Comparison of ENCODE assay signal across 8 cellular contexts in the genomic region with DNA sequence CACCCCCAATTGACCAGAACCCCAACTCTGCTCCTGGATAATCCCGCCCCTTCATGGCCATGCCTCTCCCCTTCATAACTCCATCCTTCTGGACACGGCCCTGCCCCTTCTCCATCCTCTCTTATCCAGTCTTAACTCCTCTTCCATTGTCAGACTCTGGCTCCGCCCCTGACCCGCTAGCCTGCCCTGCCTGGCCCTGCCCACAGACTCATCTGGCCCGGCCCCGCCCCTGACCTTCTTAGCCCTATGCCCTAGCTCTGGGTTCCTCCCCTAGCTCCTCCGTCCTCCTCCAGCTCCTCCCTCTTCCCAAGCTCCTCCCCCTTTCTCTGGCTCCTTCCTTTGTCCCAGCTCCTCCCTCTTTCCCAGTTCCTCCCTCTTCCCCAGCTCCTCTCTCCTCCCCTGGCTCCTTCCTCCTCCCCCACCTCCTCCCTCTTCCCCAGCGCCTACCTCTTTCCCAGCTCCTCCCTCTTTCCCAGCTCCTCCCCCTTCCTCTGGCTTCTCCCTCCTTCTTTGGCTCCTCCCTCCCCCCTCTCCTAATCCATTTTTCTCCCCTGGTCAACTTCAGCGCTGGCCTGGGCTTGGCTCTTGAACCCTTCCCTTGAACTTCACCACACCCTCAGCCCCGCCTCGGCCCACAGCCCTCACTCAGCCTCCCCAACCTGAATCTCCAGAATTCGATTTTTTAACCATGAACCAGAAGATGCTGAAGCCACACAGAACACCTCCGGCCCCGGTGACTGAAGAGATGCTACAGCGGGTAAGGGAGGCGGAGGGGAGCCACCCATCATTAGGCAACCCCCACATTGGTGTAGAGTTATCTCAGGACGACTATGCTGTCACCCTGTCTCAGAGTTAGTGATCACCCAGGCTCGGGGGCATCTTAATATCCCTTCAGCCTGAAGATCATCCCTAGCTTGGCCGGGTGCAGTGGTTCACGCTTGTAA. TPM values are rescaled to one million over a fixed set of nuclear protein-coding genes. Genes with fewer than 3 reads are reported as not detected.
A peak's percentile ranks its signal among the peaks of the same experiment; 100 is the strongest.
DNase-seq lines count a peak whose midpoint lies in the region; ATAC-seq and TF ChIP-seq lines count a peak whose summit lies in the region.

No MANE protein-coding gene starts in this region.

- H3T11ph ChIP-seq in H9 (ENCODE audit: low read length) = no peak overlapping the region

- H2BK15ac ChIP-seq in H9 (ENCODE audit: low read depth, low read length) = no peak overlapping the region

- H3K27me3 Mint-ChIP-seq in H9 (ENCODE audit: low read depth) = peaks cover 42% of the 10 kb centered on the region
- peaks cover 27% of the 10 kb centered on the region for H3K27me3 Mint-ChIP-seq in activated T-cell treated with anti-CD3 and anti-CD28 coated beads, Interleukin-2, amount 50 U/mL, for 72 hours (ENCODE audit: low read depth)
- H3K27me3 Mint-ChIP-seq in glutamatergic neuron (ENCODE audit: unreplicated experiment) = peaks cover 6% of the 10 kb centered on the region

- H3K27ac Mint-ChIP-seq in H9 (peak overlapping the region; percentile 73 to 91 (median 91); a peak in 3 of 7 replicates), glutamatergic neuron (ENCODE audit: unreplicated experiment) (peak overlapping the region; percentile 59)
- no peak overlapping the region for H3K27ac Mint-ChIP-seq in activated T-cell treated with anti-CD3 and anti-CD28 coated beads, Interleukin-2, amount 50 U/mL, for 72 hours

- H3K4me3 Mint-ChIP-seq in H9 (peak overlapping the region; percentile 50 to 74; a peak in 4 of 5 replicates), glutamatergic neuron (ENCODE audit: unreplicated experiment) (peak overlapping the region; percentile 7)
- peak overlapping the region; percentile 53 to 61 for H3K4me3 Mint-ChIP-seq in activated T-cell treated with anti-CD3 and anti-CD28 coated beads, Interleukin-2, amount 50 U/mL, for 72 hours

- H4K5ac ChIP-seq in H9 (ENCODE audit: insufficient read length, low read depth, low read length) = no peak overlapping the region

- H2BK5ac ChIP-seq in H9 (ENCODE audit: insufficient read length, low read length) (no peak overlapping the region), trophoblast cell (ENCODE audit: low read depth, low read length, poor library complexity) (no peak overlapping the region)

- H3K36me3 ChIP-seq in trophoblast cell (ENCODE audit: control insufficient read depth in 1 of 2, insufficient read depth in 2 of 2, low read length in 2 of 2) = no peaks in the 10 kb centered on the region

- H2BK120ac ChIP-seq in H9 (ENCODE audit: low read depth, low read length, poor library complexity, severe bottlenecking) (no peak overlapping the region), trophoblast cell (ENCODE audit: insufficient read depth, low read length, poor library complexity) (no peak overlapping the region)

- H3K4me1 Mint-ChIP-seq in H9 (peaks cover 18 to 24% of the 10 kb centered on the region in 2 experiments), glutamatergic neuron (ENCODE audit: low read depth, unreplicated experiment) (no peaks in the 10 kb centered on the region)
- peaks cover 14% of the 10 kb centered on the region for H3K4me1 Mint-ChIP-seq in activated T-cell treated with anti-CD3 and anti-CD28 coated beads, Interleukin-2, amount 50 U/mL, for 72 hours (ENCODE audit: low read depth)

- H2AFZ ChIP-seq in H9 (ENCODE audit: low read length) = peak overlapping the region; percentile 97
- no peak overlapping the region for H2AFZ ChIP-seq in trophoblast cell (ENCODE audit: insufficient read depth, low read length, poor library complexity)

- peaks cover 3% of the 10 kb centered on the region; the same call in 1 of the 2 replicates for H3K27me3 ChIP-seq in H9 (ENCODE audit: insufficient read depth, low read length)
- no peaks in the 10 kb centered on the region for H3K27me3 ChIP-seq in trophoblast cell (ENCODE audit: insufficient read depth, low read length)

- H3K4me2 ChIP-seq in H9 (ENCODE audit: insufficient read depth, insufficient read length, low read length) (peak overlapping the region; percentile 85), trophoblast cell (ENCODE audit: low read length) (no peak overlapping the region)

- no peak overlapping the region for H3K18ac ChIP-seq in H9 (ENCODE audit: insufficient read length, low read depth, low read length)
- no peak overlapping the region for H3K18ac ChIP-seq in trophoblast cell (ENCODE audit: low read length)

- H3K14ac ChIP-seq in H9 (ENCODE audit: insufficient read depth, low read length) (no peak overlapping the region), trophoblast cell (ENCODE audit: low read length) (no peak overlapping the region)

- H3K9me3 ChIP-seq in H9 (ENCODE audit: control insufficient read depth, low read depth, low read length) (no peaks in the 10 kb centered on the region), trophoblast cell (ENCODE audit: insufficient read depth, low read depth, low read length) (no peaks in the 10 kb centered on the region)

- no peak overlapping the region for H3K4me3 ChIP-seq in trophoblast cell (ENCODE audit: low read depth, low read length)

- H3K79me1 ChIP-seq in H9 (ENCODE audit: insufficient read depth, low read depth, low read length, poor library complexity, severe bottlenecking) (no peaks in the 10 kb centered on the region), trophoblast cell (ENCODE audit: low read length) (no peaks in the 10 kb centered on the region)

- H4K8ac ChIP-seq in H9 (replicated peaks; ENCODE audit: insufficient read length, low read depth, low read length) (no peak overlapping the region), trophoblast cell (ENCODE audit: low read depth, low read length) (no peak overlapping the region)

- H3K79me2 ChIP-seq in H9 (ENCODE audit: insufficient read depth, low read length) (no peaks in the 10 kb centered on the region), trophoblast cell (ENCODE audit: control insufficient read depth, insufficient read depth, low read length, poor library complexity) (no peaks in the 10 kb centered on the region)

- H3K27ac ChIP-seq in H9 (ENCODE audit: insufficient read length, low read depth, low read length) = no peak overlapping the region
- no peak overlapping the region for H3K27ac ChIP-seq in trophoblast cell (ENCODE audit: low read depth, low read length)

- H3K4me1 ChIP-seq in H9 (ENCODE audit: insufficient read depth, low read length) (no peaks in the 10 kb centered on the region; the same call in 1 of the 2 replicates), trophoblast cell (ENCODE audit: control insufficient read depth in 1 of 2, insufficient read depth in 2 of 2, low read length in 2 of 2) (no peaks in the 10 kb centered on the region)

- H3K9me3 Mint-ChIP-seq in H9 (peaks cover 0 to 1% of the 10 kb centered on the region in 2 experiments; a peak in 1 of 5 replicates), glutamatergic neuron (ENCODE audit: unreplicated experiment) (no peaks in the 10 kb centered on the region)
- no peaks in the 10 kb centered on the region for H3K9me3 Mint-ChIP-seq in activated T-cell treated with anti-CD3 and anti-CD28 coated beads, Interleukin-2, amount 50 U/mL, for 72 hours

- TF ChIP-seq CTCF in H9 (conservative IDR thresholded peaks at IDR 0.05) = no peak
- no peak for TF ChIP-seq CTCF in glutamatergic neuron (IDR thresholded peaks at IDR 0.05; ENCODE audit: partially characterized antibody, unreplicated experiment)

- no peak overlapping the region for H3K4ac ChIP-seq in H9 (ENCODE audit: low read depth, low read length)
- no peak overlapping the region for H3K4ac ChIP-seq in trophoblast cell (ENCODE audit: low read depth, low read length)

- ATAC-seq in activated T-cell treated with anti-CD3 and anti-CD28 coated beads, Interleukin-2, amount 50 U/mL, for 72 hours (replicated peaks in 1 of 2) = peak; percentile 84 to 88

- no peak overlapping the region for H3K56ac ChIP-seq in H9 (ENCODE audit: insufficient read length, low read depth, low read length)

- no CpG with 5 or more reads among the region's 20 CpGs for WGBS in H9 (ENCODE audit: extremely low coverage, insufficient read length, low lambda C conversion rate)
- WGBS in trophoblast cell (ENCODE audit: extremely low coverage, insufficient coverage, insufficient read length) = no CpG with 5 or more reads among the region's 20 CpGs

- H3K23ac ChIP-seq in H9 (ENCODE audit: insufficient read length, low read depth, low read length) (no peak overlapping the region), trophoblast cell (ENCODE audit: low read length) (no peak overlapping the region)

- H3K23me2 ChIP-seq in H9 (ENCODE audit: insufficient read length, low read depth, low read length, poor library complexity, severe bottlenecking) = peaks cover 6% of the 10 kb centered on the region

- H3K9ac ChIP-seq in H9 (ENCODE audit: extremely low read depth, insufficient read length, low read length) (no peak overlapping the region), trophoblast cell (ENCODE audit: low read length) (no peak overlapping the region)

- H4K91ac ChIP-seq in H9 (ENCODE audit: insufficient read length, low read depth, low read length) = no peak overlapping the region
- no peak overlapping the region for H4K91ac ChIP-seq in trophoblast cell (ENCODE audit: low read depth, low read length)

- no peak overlapping the region for H4K12ac ChIP-seq in trophoblast cell (ENCODE audit: low read depth, low read length)

- DNase-seq in AG08396 (ENCODE audit: low spot score) (peak; percentile 75), H9 (peak; percentile 99), NCI-H82 treated with DMSO at 0.1 percent for 48 hours (lab: John Stamatoyannopoulos, UW; ENCODE audit: unreplicated experiment) (peak; percentile 97), glutamatergic neuron (peak; percentile 91), trophoblast cell (peak; percentile 78 to 81), NCI-H1105 (lab: John Stamatoyannopoulos, UW) (no peak), HuH-7 (ENCODE audit: low spot score) (no peak)
- DNase-seq in activated T-cell treated with anti-CD3 and anti-CD28 coated beads, Interleukin-2, amount 50 U/mL, for 72 hours = peak; percentile 75 to 77

- H3K36me3 Mint-ChIP-seq in H9 (ENCODE audit: insufficient read depth in 1 of 3, low read depth in 3 of 3) = no peaks in the 10 kb centered on the region
- H3K36me3 Mint-ChIP-seq in activated T-cell treated with anti-CD3 and anti-CD28 coated beads, Interleukin-2, amount 50 U/mL, for 72 hours (ENCODE audit: insufficient read depth in 2 of 2) = peaks cover 0 to under 1% of the 10 kb centered on the region in 2 donors
- no peaks in the 10 kb centered on the region for H3K36me3 Mint-ChIP-seq in glutamatergic neuron (ENCODE audit: unreplicated experiment)

- H2AK5ac ChIP-seq in H9 (ENCODE audit: insufficient read length, low read length) (no peak overlapping the region), trophoblast cell (ENCODE audit: low read length) (no peak overlapping the region)

- H2BK12ac ChIP-seq in H9 (ENCODE audit: insufficient read length, low read depth, low read length) (no peak overlapping the region), trophoblast cell (ENCODE audit: low read length) (no peak overlapping the region)

- H2BK20ac ChIP-seq in H9 (ENCODE audit: low read depth, low read length, poor library complexity, severe bottlenecking) = no peak overlapping the region

- no peaks in the 10 kb centered on the region for H4K20me1 ChIP-seq in H9 (ENCODE audit: control insufficient read depth, insufficient read depth, insufficient read length)

RNA-seq across cellular contexts. Expression of a gene that starts 9.2 kb away (rescaled TPM):
- 40.5 and 41.5 TPM in 2 replicates for total RNA-seq in H9 (2021)
- total RNA-seq in activated T-cell treated with anti-CD3 and anti-CD28 coated beads, Interleukin-2, amount 50 U/mL, for 72 hours = 10 to 100 TPM; 13.6 to 14.1 TPM
- 148 TPM for total RNA-seq in glutamatergic neuron (ENCODE audit: unreplicated experiment)
- polyA plus RNA-seq in trophoblast cell (2013) = 94.3 and 106 TPM in 2 replicates

RNA-seq across cellular contexts. Expression of a gene that starts 15.8 kb away (rescaled TPM):
- total RNA-seq in H9 (2021) = 15.7 and 18.7 TPM in 2 replicates
- 10 to 100 TPM in 1 of 2 donors, 1 to 10 TPM in 1; 9.5 to 11.8 TPM for total RNA-seq in activated T-cell treated with anti-CD3 and anti-CD28 coated beads, Interleukin-2, amount 50 U/mL, for 72 hours
- 39.8 TPM for total RNA-seq in glutamatergic neuron (ENCODE audit: unreplicated experiment)
- polyA plus RNA-seq in trophoblast cell (2013) = 26.7 and 29.7 TPM in 2 replicates

RNA-seq across cellular contexts. Expression of a gene that starts 17.8 kb away (rescaled TPM):
- total RNA-seq in H9 (2021) = 2.4 and 2.8 TPM in 2 replicates
- total RNA-seq in activated T-cell treated with anti-CD3 and anti-CD28 coated beads, Interleukin-2, amount 50 U/mL, for 72 hours = 1 to 10 TPM; 1.1 to 3.4 TPM
- 2.6 TPM for total RNA-seq in glutamatergic neuron (ENCODE audit: unreplicated experiment)
- 0.92 and 0.94 TPM in 2 replicates for polyA plus RNA-seq in trophoblast cell (2013)

RNA-seq across cellular contexts. Expression of a gene that starts 28.9 kb away (rescaled TPM):
- 130 and 135 TPM in 2 replicates for total RNA-seq in H9 (2021)
- 100 to 1,000 TPM; 102 to 144 TPM for total RNA-seq in activated T-cell treated with anti-CD3 and anti-CD28 coated beads, Interleukin-2, amount 50 U/mL, for 72 hours
- 82.0 TPM for total RNA-seq in glutamatergic neuron (ENCODE audit: unreplicated experiment)
- 73.4 and 78.6 TPM in 2 replicates for polyA plus RNA-seq in trophoblast cell (2013)

Comparison
In these comparisons a context has a peak if more than half of its experiments do, and no peak if none do; other contexts are left out.
1. DNase-seq: peak in AG08396 (single experiment), H9 (single experiment), NCI-H82 treated with DMSO at 0.1 percent for 48 hours (single experiment), activated T-cell treated with anti-CD3 and anti-CD28 coated beads, Interleukin-2, amount 50 U/mL, for 72 hours (2 of 2), glutamatergic neuron (single experiment) and trophoblast cell (2 of 2); none in NCI-H1105 (single experiment) and HuH-7 (single experiment).
2. H3K4me3 Mint-ChIP-seq: peak in every context shown above with its lines; median percentile 62 in H9; 57 in activated T-cell treated with anti-CD3 and anti-CD28 coated beads, Interleukin-2, amount 50 U/mL, for 72 hours; 7 in glutamatergic neuron.